1 cellular context compared by ENCODE assay signal in the genomic region with DNA sequence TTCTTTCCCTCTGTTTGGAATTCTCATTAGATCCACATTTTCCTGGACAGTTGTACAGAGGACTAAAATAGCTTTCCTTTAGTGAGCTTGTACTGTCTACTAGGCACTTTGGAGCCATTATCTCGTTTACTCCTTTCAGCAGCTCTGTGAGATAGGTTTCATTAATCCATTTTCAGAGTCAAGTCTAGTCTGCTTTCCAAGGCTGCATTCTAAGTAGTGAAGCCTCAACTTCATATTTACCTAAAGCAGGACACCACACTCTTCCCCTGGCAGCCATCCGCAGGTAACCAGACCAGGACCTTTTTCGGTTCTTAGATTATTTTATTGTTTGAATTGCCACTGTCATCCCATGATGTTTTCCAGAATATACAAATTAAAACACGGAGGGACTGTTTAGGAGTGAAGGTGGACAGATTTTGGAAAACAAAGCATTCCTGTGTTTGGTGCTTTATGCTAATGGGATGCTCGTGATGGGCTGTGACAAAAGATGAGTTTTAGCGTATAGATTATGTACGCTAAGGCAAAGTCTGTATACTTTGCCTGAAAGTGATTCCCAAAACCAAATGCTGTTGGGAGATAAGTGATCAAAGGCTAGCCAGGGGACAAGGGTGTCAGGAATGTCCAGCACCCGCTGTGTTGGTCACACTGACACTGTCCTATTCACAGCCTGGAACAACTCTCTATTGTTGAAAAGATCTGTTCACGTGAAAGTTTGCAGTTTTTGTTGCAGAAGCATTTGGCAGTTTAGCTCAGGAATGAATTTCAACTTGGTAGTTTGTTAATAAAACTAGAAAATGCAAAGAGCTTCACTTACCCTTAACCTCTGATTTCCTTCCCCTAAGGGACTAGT.
TF ChIP-seq lines count a peak whose summit lies in the region.

No MANE protein-coding gene starts in this region.

TF ChIP-seq in IMR-90, 13 proteins besides CTCF, POLR2A, EP300 and RAD21 (continued from another document):
- TF ChIP-seq, protein P1, sequence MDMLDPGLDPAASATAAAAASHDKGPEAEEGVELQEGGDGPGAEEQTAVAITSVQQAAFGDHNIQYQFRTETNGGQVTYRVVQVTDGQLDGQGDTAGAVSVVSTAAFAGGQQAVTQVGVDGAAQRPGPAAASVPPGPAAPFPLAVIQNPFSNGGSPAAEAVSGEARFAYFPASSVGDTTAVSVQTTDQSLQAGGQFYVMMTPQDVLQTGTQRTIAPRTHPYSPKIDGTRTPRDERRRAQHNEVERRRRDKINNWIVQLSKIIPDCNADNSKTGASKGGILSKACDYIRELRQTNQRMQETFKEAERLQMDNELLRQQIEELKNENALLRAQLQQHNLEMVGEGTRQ (IDR thresholded peaks at IDR 0.05; ENCODE audit: low read depth, low read length), result no peak
- TF ChIP-seq MAZ (IDR thresholded peaks at IDR 0.05; ENCODE audit: borderline replicate concordance, low read depth, low read length) (no peak), NFE2L2 (IDR thresholded peaks at IDR 0.05; ENCODE audit: low read depth, low read length) (no peak), SMC3 (IDR thresholded peaks at IDR 0.05; ENCODE audit: low read depth, low read length) (no peak), RFX5 (IDR thresholded peaks at IDR 0.05; ENCODE audit: low read depth, low read length) (no peak)
